1 cellular context compared by ENCODE assay signal in the genomic region with DNA sequence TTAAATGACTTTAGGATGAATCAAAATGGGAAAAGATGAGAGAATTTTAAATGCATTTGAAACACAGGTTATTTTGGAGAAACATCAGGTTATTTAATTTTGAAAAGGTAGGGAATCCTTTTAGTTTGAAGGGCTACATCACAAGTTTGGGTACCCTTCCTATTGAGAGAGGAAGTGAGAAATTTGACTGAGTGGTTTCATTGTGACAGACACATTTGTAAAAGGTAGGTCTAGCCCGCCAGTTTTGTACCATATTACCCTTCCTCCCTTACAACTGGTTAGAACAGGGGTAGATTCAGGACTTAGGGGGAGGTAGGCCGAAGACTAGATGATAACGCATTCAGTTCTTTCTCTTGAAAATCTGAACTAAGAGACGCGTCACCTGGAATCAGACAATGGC.
TF ChIP-seq lines count a peak whose summit lies in the region.

No MANE protein-coding gene starts in this region.

TF ChIP-seq in H1, 55 proteins besides CTCF, POLR2A, EP300 and RAD21 (continued from another document):
- TF ChIP-seq, protein P1, sequence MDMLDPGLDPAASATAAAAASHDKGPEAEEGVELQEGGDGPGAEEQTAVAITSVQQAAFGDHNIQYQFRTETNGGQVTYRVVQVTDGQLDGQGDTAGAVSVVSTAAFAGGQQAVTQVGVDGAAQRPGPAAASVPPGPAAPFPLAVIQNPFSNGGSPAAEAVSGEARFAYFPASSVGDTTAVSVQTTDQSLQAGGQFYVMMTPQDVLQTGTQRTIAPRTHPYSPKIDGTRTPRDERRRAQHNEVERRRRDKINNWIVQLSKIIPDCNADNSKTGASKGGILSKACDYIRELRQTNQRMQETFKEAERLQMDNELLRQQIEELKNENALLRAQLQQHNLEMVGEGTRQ (IDR thresholded peaks at IDR 0.05; ENCODE audit: low read length), result no peak
- TF ChIP-seq MAFK (IDR thresholded peaks at IDR 0.05; ENCODE audit: low read depth, low read length), result no peak
- TF ChIP-seq POLR2AphosphoS5 (IDR thresholded peaks at IDR 0.05; ENCODE audit: low read depth, low read length), result no peak
- TF ChIP-seq HDAC2 (IDR thresholded peaks at IDR 0.05; ENCODE audit: borderline replicate concordance in 1 of 2, low read depth in 2 of 2, low read length in 2 of 2), result no peak
